Comparison of ENCODE assay signal across 21 cellular contexts in the genomic region with DNA sequence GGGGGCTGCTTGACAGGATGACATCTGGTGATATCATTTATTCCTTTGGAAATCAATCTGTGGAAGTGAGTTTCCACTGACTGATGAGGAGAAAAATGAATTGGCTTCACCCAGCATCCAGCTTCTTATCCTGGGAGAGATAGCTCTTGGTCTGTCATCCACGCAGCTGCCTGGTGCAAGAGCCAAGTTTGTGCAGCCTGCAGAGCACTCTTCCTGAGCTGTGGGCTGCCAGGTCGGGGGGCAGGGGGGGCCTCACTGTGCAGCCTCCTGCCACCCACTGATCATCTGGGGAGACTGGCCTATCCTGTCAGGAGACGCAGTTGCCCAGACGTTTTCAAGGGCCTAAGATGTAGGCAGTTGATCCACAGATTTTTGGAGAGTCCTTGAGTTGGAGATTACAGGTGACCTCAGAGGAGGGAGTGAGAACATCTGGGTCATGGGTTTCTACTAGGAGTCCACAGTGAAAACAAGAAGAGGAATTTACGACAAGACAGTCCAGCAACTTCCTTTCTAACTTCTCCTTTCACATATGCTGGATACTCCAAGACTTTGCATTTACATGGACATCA.
"Had no signal": no experiment of that assay in that cellular context is flagged by ENCODE, and none has a peak within 500 bp of the region (broad histone marks: within the 10 kb centered on the region; RNA-seq: fewer than 3 reads in every experiment).

No MANE protein-coding gene starts in this region.

- ATAC-seq: esophagus mucosa; naive thymus-derived CD4-positive, alpha-beta T cell; stimulated activated memory B cell treated with anti-CD40 and anti-IgM and Interleukin-4, amounts not matched to agents 10 μg/mL and 1 μg/mL and 100 μg/mL, for 72 hours had no signal

- H3K27ac ChIP-seq: brain microvascular endothelial cell, parathyroid adenoma, spleen, thoracic aorta had no signal

- H3K4me1 ChIP-seq: parathyroid adenoma had no signal

- H3K27ac Mint-ChIP-seq: activated B cell treated with CpG ODN at 0.5 μM for 24 hours; activated CD4-positive, alpha-beta memory T cell treated with anti-CD3 and anti-CD28 coated beads for 36 hours; activated naive CD8-positive, alpha-beta T cell treated with anti-CD3 and anti-CD28 coated beads for 36 hours; naive thymus-derived CD4-positive, alpha-beta T cell; stimulated activated memory B cell treated with anti-CD40 and anti-IgM and Interleukin-4, amounts not matched to agents 10 μg/mL and 1 μg/mL and 100 μg/mL, for 72 hours had no signal

- H3K9ac ChIP-seq: parathyroid adenoma had no signal

- H3K4me3 Mint-ChIP-seq: activated B cell treated with CpG ODN at 0.5 μM for 24 hours; activated CD4-positive, alpha-beta memory T cell treated with anti-CD3 and anti-CD28 coated beads for 36 hours; activated naive CD8-positive, alpha-beta T cell treated with anti-CD3 and anti-CD28 coated beads for 36 hours; naive thymus-derived CD4-positive, alpha-beta T cell; stimulated activated memory B cell treated with anti-CD40 and anti-IgM and Interleukin-4, amounts not matched to agents 10 μg/mL and 1 μg/mL and 100 μg/mL, for 72 hours had no signal

- H3K4me1 Mint-ChIP-seq: activated B cell treated with CpG ODN at 0.5 μM for 24 hours; activated naive CD8-positive, alpha-beta T cell treated with anti-CD3 and anti-CD28 coated beads for 36 hours; naive thymus-derived CD4-positive, alpha-beta T cell; stimulated activated memory B cell treated with anti-CD40 and anti-IgM and Interleukin-4, amounts not matched to agents 10 μg/mL and 1 μg/mL and 100 μg/mL, for 72 hours had no signal

- H3K27me3 ChIP-seq: brain microvascular endothelial cell had no signal

- H3K9me3 Mint-ChIP-seq: activated B cell treated with CpG ODN at 0.5 μM for 24 hours; activated CD4-positive, alpha-beta memory T cell treated with anti-CD3 and anti-CD28 coated beads for 36 hours; activated naive CD8-positive, alpha-beta T cell treated with anti-CD3 and anti-CD28 coated beads for 36 hours; naive thymus-derived CD4-positive, alpha-beta T cell; stimulated activated memory B cell treated with anti-CD40 and anti-IgM and Interleukin-4, amounts not matched to agents 10 μg/mL and 1 μg/mL and 100 μg/mL, for 72 hours had no signal

- H3K36me3 Mint-ChIP-seq: activated CD4-positive, alpha-beta memory T cell treated with anti-CD3 and anti-CD28 coated beads for 36 hours; activated naive CD8-positive, alpha-beta T cell treated with anti-CD3 and anti-CD28 coated beads for 36 hours; naive thymus-derived CD4-positive, alpha-beta T cell; stimulated activated memory B cell treated with anti-CD40 and anti-IgM and Interleukin-4, amounts not matched to agents 10 μg/mL and 1 μg/mL and 100 μg/mL, for 72 hours had no signal

- H2AFZ ChIP-seq: parathyroid adenoma had no signal

- H3K36me3 ChIP-seq: brain microvascular endothelial cell, spleen, thoracic aorta had no signal

- DNase-seq: activated B cell treated with CpG ODN at 0.5 μM for 24 hours; activated CD4-positive, alpha-beta memory T cell treated with anti-CD3 and anti-CD28 coated beads for 36 hours; activated CD4-positive, alpha-beta T cell treated with anti-CD3 and anti-CD28 coated beads for 4 hours; activated naive CD8-positive, alpha-beta T cell treated with anti-CD3 and anti-CD28 coated beads for 36 hours; activated T-cell treated with anti-CD3 and anti-CD28 coated beads for 4 hours; amygdala; brain microvascular endothelial cell; cerebellar nuclear complex; cortex of kidney; hypothalamus; kidney; mesenchymal stem cell; naive thymus-derived CD4-positive, alpha-beta T cell; spleen; stimulated activated CD4-positive, alpha-beta T cell treated with anti-CD3 and anti-CD28 coated beads, Interleukin-4, amount 100 ng/mL, for 4 hours; T-helper 1 cell; T-helper 9 cell had no signal

- H3K4me3 ChIP-seq: spleen, thoracic aorta had no signal

- H3K9me3 ChIP-seq: spleen, thoracic aorta had no signal
